8 cellular contexts compared by ENCODE assay signal in genomic region chr5:110865400-110866094, GRCh38.
DNase-seq lines count a peak whose midpoint lies in the region; ATAC-seq and TF ChIP-seq lines count a peak whose summit lies in the region.

No MANE protein-coding gene starts in this region.

- H3K4me3 ChIP-seq in AG04449 (ENCODE audit: low read depth, low read length) = no peak overlapping the region
- no peak overlapping the region for H3K4me3 ChIP-seq in kidney epithelial cell (ENCODE audit: low read depth, low read length)
- no peak overlapping the region for H3K4me3 ChIP-seq in dorsolateral prefrontal cortex

- H3K27me3 ChIP-seq in kidney epithelial cell (ENCODE audit: control insufficient read depth, insufficient read depth, low read length) = no peaks in the 10 kb centered on the region
- H3K27me3 ChIP-seq in dorsolateral prefrontal cortex = no peaks in the 10 kb centered on the region

- ATAC-seq in GM18502 (IDR thresholded peaks at IDR 0.05; ENCODE audit: poor library complexity, unreplicated experiment) (peak; percentile 79), HG03460 (IDR thresholded peaks at IDR 0.05; ENCODE audit: unreplicated experiment) (peak; percentile 65)

- H3K36me3 ChIP-seq in kidney epithelial cell (ENCODE audit: control insufficient read depth, insufficient read depth, low read length) = no peaks in the 10 kb centered on the region

- no peak for DNase-seq in AG04449 (ENCODE audit: low read depth, low spot score)
- peak; percentile 34 for DNase-seq in SW480 (ENCODE audit: low spot score)
- no peak for DNase-seq in kidney epithelial cell (ENCODE audit: low read depth)
- no peak for DNase-seq in stimulated activated naive CD4-positive, alpha-beta T cell (lab: John Stamatoyannopoulos, UW)
- no peak for DNase-seq in dorsolateral prefrontal cortex
- no peak for DNase-seq in COR-L47 (lab: John Stamatoyannopoulos, UW)

- CTCF ChIA-PET in AG04449 (lab: Yijun Ruan, JAX) = interaction anchor here (0.9 kb wide), 1 partner anchor 14 kb away, joined by 3 read pairs; no protein-coding TSS in a partner anchor

- no peak overlapping the region for H3K27ac ChIP-seq in dorsolateral prefrontal cortex

- TF ChIP-seq CTCF in AG04449 (IDR thresholded peaks at IDR 0.05; ENCODE audit: insufficient read depth, low read length, missing control alignments) (peak; percentile 45), kidney epithelial cell (IDR thresholded peaks at IDR 0.05; ENCODE audit: insufficient read depth, low read length, poor library complexity, severe bottlenecking) (peak; percentile 51), dorsolateral prefrontal cortex (IDR thresholded peaks at IDR 0.05 in 54 of 56, conservative IDR thresholded peaks at IDR 0.05 in 2 of 56; ENCODE audit: low read depth in 1 of 56, partially characterized antibody in 56 of 56) (peak in 2 of 56 donors; percentile 13 to 14)

- intact Hi-C loops in dorsolateral prefrontal cortex (cut with DNase I) = no loop called here

- POLR2A ChIA-PET in AG04449 (lab: Yijun Ruan, JAX) = no interaction called here
